1 cellular context compared by ENCODE assay signal in the genomic region with DNA sequence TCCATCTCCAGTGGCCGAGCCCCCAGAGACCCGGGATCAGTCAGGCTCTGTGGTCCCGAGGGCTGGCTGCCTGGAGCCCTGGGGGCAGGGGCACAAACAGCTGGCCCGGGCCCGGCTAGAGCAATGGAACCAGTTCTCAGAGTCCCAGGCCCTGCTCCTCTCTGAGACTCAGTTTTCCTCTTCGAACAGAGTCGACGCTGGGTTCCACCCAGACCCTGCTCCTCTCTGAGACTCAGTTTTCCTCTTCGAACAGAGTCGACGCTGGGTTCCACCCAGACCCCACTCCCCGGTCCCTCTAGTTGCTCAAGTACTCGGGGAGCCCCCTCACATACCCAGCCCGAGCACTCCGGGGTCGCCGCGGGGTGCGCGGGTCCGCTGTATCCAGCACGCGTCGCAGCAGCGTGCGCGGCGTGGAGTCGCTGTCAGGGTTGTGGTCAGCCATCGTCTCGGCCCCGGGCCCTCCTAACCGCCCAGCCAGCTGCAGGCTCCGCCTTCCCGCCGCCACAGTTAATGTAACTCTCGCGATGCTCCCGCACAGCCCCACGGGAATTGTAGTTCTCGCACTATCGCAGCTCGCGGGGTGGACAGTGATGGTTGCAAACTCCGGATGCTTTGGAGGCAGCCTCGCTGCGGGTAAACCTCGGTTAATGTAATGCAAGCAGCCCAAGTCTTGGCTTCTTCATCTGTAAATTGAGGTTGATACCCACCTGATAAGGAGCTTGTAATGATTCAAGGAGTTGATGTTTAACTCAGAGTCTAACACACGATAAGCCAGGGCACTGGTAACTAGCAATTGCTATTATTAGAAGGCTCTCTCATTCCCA.
TF ChIP-seq lines count a peak whose summit lies in the region.

No MANE protein-coding gene starts in this region.

TF ChIP-seq in K562, 482 proteins besides CTCF, POLR2A, EP300 and RAD21 (continued from another document and continues in another):
- TF ChIP-seq, protein P1, sequence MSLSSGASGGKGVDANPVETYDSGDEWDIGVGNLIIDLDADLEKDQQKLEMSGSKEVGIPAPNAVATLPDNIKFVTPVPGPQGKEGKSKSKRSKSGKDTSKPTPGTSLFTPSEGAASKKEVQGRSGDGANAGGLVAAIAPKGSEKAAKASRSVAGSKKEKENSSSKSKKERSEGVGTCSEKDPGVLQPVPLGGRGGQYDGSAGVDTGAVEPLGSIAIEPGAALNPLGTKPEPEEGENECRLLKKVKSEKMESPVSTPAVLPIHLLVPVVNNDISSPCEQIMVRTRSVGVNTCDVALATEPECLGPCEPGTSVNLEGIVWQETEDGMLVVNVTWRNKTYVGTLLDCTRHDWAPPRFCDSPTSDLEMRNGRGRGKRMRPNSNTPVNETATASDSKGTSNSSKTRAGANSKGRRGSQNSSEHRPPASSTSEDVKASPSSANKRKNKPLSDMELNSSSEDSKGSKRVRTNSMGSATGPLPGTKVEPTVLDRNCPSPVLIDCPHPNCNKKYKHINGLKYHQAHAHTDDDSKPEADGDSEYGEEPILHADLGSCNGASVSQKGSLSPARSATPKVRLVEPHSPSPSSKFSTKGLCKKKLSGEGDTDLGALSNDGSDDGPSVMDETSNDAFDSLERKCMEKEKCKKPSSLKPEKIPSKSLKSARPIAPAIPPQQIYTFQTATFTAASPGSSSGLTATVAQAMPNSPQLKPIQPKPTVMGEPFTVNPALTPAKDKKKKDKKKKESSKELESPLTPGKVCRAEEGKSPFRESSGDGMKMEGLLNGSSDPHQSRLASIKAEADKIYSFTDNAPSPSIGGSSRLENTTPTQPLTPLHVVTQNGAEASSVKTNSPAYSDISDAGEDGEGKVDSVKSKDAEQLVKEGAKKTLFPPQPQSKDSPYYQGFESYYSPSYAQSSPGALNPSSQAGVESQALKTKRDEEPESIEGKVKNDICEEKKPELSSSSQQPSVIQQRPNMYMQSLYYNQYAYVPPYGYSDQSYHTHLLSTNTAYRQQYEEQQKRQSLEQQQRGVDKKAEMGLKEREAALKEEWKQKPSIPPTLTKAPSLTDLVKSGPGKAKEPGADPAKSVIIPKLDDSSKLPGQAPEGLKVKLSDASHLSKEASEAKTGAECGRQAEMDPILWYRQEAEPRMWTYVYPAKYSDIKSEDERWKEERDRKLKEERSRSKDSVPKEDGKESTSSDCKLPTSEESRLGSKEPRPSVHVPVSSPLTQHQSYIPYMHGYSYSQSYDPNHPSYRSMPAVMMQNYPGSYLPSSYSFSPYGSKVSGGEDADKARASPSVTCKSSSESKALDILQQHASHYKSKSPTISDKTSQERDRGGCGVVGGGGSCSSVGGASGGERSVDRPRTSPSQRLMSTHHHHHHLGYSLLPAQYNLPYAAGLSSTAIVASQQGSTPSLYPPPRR (CRISPR knock-in tag; IDR thresholded peaks at IDR 0.05; ENCODE audit: borderline replicate concordance) = no peak
- TF ChIP-seq, protein P2, sequence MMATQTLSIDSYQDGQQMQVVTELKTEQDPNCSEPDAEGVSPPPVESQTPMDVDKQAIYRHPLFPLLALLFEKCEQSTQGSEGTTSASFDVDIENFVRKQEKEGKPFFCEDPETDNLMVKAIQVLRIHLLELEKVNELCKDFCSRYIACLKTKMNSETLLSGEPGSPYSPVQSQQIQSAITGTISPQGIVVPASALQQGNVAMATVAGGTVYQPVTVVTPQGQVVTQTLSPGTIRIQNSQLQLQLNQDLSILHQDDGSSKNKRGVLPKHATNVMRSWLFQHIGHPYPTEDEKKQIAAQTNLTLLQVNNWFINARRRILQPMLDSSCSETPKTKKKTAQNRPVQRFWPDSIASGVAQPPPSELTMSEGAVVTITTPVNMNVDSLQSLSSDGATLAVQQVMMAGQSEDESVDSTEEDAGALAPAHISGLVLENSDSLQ (IDR thresholded peaks at IDR 0.05) = no peak
- TF ChIP-seq CHD2 (IDR thresholded peaks at IDR 0.05; ENCODE audit: low read depth, low read length) (peak; percentile 99), COPS2 (conservative IDR thresholded peaks at IDR 0.05) (no peak), NUFIP1 (IDR thresholded peaks at IDR 0.05; ENCODE audit: partially characterized antibody) (no peak), ZNF217 (CRISPR knock-in tag; IDR thresholded peaks at IDR 0.05) (no peak), KAT2B (IDR thresholded peaks at IDR 0.05; ENCODE audit: low read depth, low read length) (no peak), LEF1 (IDR thresholded peaks at IDR 0.05) (no peak), BCL6 (CRISPR knock-in tag; IDR thresholded peaks at IDR 0.05) (no peak), ZNF121 (CRISPR knock-in tag; conservative IDR thresholded peaks at IDR 0.05) (no peak), XRCC4 (IDR thresholded peaks at IDR 0.05; ENCODE audit: extremely low read depth, insufficient read depth, insufficient read length) (no peak), ZNF41 (CRISPR knock-in tag; conservative IDR thresholded peaks at IDR 0.05) (no peak), KDM4B (IDR thresholded peaks at IDR 0.05; ENCODE audit: borderline replicate concordance in 2 of 2, low read depth in 1 of 2) (no peak), TAF15 (IDR thresholded peaks at IDR 0.05; ENCODE audit: low read depth, low read length) (no peak), FOS (IDR thresholded peaks at IDR 0.05; ENCODE audit: extremely low read depth, insufficient read length) (no peak), CBFA2T3 (IDR thresholded peaks at IDR 0.05) (no peak), TOE1 (IDR thresholded peaks at IDR 0.05; ENCODE audit: borderline replicate concordance) (no peak), TOE1 (CRISPR knock-in tag; IDR thresholded peaks at IDR 0.05; ENCODE audit: borderline replicate concordance, low read depth) (no peak), FOXP1 (CRISPR knock-in tag; IDR thresholded peaks at IDR 0.05) (peak; percentile 88), WHSC1 (IDR thresholded peaks at IDR 0.05; ENCODE audit: low read length) (no peak), KDM5B (IDR thresholded peaks at IDR 0.05; ENCODE audit: insufficient replicate concordance, low read depth, low read length) (peak; percentile 97), ZNF695 (CRISPR knock-in tag; IDR thresholded peaks at IDR 0.05) (no peak), NFE2 (IDR thresholded peaks at IDR 0.05; ENCODE audit: low read depth) (peak; percentile 10; the same call in 1 of the 2 replicates), GTF2F1 (IDR thresholded peaks at IDR 0.05; ENCODE audit: low read depth, low read length) (no peak), IRF2 (CRISPR knock-in tag; IDR thresholded peaks at IDR 0.05) (no peak), ZNF347 (CRISPR knock-in tag; IDR thresholded peaks at IDR 0.05; ENCODE audit: low read depth) (no peak), ZNF699 (CRISPR knock-in tag; IDR thresholded peaks at IDR 0.05; ENCODE audit: insufficient replicate concordance) (no peak), BRCA1 (IDR thresholded peaks at IDR 0.05) (no peak), BRCA1 (CRISPR knock-in tag; IDR thresholded peaks at IDR 0.05) (no peak), KLF13 (tag; IDR thresholded peaks at IDR 0.05; ENCODE audit: borderline replicate concordance, low read depth) (peak; percentile 44; the same call in 1 of the 2 replicates), MAZ (CRISPR knock-in tag; conservative IDR thresholded peaks at IDR 0.05 in 1 of 2, IDR thresholded peaks at IDR 0.05 in 1 of 2) (peak in 1 of 2 experiments; percentile 65; a peak in 3 of 4 replicates), CBFA2T2 (conservative IDR thresholded peaks at IDR 0.05) (no peak), PPARD (CRISPR knock-in tag; IDR thresholded peaks at IDR 0.05) (no peak)
- TF ChIP-seq, protein P3, sequence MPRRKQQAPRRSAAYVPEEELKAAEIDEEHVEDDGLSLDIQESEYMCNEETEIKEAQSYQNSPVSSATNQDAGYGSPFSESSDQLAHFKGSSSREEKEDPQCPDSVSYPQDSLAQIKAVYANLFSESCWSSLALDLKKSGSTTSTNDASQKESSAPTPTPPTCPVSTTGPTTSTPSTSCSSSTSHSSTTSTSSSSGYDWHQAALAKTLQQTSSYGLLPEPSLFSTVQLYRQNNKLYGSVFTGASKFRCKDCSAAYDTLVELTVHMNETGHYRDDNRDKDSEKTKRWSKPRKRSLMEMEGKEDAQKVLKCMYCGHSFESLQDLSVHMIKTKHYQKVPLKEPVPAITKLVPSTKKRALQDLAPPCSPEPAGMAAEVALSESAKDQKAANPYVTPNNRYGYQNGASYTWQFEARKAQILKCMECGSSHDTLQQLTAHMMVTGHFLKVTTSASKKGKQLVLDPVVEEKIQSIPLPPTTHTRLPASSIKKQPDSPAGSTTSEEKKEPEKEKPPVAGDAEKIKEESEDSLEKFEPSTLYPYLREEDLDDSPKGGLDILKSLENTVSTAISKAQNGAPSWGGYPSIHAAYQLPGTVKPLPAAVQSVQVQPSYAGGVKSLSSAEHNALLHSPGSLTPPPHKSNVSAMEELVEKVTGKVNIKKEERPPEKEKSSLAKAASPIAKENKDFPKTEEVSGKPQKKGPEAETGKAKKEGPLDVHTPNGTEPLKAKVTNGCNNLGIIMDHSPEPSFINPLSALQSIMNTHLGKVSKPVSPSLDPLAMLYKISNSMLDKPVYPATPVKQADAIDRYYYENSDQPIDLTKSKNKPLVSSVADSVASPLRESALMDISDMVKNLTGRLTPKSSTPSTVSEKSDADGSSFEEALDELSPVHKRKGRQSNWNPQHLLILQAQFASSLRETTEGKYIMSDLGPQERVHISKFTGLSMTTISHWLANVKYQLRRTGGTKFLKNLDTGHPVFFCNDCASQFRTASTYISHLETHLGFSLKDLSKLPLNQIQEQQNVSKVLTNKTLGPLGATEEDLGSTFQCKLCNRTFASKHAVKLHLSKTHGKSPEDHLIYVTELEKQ (CRISPR knock-in tag; IDR thresholded peaks at IDR 0.05) = no peak
- TF ChIP-seq, protein P4, sequence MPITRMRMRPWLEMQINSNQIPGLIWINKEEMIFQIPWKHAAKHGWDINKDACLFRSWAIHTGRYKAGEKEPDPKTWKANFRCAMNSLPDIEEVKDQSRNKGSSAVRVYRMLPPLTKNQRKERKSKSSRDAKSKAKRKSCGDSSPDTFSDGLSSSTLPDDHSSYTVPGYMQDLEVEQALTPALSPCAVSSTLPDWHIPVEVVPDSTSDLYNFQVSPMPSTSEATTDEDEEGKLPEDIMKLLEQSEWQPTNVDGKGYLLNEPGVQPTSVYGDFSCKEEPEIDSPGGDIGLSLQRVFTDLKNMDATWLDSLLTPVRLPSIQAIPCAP (CRISPR knock-in tag; IDR thresholded peaks at IDR 0.05; ENCODE audit: borderline replicate concordance) = peak; percentile 54; the same call in 1 of the 2 replicates
- TF ChIP-seq, protein P5, sequence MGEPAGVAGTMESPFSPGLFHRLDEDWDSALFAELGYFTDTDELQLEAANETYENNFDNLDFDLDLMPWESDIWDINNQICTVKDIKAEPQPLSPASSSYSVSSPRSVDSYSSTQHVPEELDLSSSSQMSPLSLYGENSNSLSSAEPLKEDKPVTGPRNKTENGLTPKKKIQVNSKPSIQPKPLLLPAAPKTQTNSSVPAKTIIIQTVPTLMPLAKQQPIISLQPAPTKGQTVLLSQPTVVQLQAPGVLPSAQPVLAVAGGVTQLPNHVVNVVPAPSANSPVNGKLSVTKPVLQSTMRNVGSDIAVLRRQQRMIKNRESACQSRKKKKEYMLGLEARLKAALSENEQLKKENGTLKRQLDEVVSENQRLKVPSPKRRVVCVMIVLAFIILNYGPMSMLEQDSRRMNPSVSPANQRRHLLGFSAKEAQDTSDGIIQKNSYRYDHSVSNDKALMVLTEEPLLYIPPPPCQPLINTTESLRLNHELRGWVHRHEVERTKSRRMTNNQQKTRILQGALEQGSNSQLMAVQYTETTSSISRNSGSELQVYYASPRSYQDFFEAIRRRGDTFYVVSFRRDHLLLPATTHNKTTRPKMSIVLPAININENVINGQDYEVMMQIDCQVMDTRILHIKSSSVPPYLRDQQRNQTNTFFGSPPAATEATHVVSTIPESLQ (CRISPR knock-in tag; IDR thresholded peaks at IDR 0.05) = peak; percentile 89; the same call in 1 of the 2 replicates
- TF ChIP-seq, protein P6, sequence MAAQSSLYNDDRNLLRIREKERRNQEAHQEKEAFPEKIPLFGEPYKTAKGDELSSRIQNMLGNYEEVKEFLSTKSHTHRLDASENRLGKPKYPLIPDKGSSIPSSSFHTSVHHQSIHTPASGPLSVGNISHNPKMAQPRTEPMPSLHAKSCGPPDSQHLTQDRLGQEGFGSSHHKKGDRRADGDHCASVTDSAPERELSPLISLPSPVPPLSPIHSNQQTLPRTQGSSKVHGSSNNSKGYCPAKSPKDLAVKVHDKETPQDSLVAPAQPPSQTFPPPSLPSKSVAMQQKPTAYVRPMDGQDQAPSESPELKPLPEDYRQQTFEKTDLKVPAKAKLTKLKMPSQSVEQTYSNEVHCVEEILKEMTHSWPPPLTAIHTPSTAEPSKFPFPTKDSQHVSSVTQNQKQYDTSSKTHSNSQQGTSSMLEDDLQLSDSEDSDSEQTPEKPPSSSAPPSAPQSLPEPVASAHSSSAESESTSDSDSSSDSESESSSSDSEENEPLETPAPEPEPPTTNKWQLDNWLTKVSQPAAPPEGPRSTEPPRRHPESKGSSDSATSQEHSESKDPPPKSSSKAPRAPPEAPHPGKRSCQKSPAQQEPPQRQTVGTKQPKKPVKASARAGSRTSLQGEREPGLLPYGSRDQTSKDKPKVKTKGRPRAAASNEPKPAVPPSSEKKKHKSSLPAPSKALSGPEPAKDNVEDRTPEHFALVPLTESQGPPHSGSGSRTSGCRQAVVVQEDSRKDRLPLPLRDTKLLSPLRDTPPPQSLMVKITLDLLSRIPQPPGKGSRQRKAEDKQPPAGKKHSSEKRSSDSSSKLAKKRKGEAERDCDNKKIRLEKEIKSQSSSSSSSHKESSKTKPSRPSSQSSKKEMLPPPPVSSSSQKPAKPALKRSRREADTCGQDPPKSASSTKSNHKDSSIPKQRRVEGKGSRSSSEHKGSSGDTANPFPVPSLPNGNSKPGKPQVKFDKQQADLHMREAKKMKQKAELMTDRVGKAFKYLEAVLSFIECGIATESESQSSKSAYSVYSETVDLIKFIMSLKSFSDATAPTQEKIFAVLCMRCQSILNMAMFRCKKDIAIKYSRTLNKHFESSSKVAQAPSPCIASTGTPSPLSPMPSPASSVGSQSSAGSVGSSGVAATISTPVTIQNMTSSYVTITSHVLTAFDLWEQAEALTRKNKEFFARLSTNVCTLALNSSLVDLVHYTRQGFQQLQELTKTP (IDR thresholded peaks at IDR 0.05; ENCODE audit: low read depth in 1 of 2, partially characterized antibody in 2 of 2) = peak in 1 of 2 experiments; percentile 86
- TF ChIP-seq, protein P7, sequence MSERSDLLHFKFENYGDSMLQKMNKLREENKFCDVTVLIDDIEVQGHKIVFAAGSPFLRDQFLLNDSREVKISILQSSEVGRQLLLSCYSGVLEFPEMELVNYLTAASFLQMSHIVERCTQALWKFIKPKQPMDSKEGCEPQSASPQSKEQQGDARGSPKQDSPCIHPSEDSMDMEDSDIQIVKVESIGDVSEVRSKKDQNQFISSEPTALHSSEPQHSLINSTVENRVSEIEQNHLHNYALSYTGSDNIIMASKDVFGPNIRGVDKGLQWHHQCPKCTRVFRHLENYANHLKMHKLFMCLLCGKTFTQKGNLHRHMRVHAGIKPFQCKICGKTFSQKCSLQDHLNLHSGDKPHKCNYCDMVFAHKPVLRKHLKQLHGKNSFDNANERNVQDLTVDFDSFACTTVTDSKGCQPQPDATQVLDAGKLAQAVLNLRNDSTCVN (CRISPR knock-in tag; IDR thresholded peaks at IDR 0.05) = no peak
- TF ChIP-seq, protein P8, sequence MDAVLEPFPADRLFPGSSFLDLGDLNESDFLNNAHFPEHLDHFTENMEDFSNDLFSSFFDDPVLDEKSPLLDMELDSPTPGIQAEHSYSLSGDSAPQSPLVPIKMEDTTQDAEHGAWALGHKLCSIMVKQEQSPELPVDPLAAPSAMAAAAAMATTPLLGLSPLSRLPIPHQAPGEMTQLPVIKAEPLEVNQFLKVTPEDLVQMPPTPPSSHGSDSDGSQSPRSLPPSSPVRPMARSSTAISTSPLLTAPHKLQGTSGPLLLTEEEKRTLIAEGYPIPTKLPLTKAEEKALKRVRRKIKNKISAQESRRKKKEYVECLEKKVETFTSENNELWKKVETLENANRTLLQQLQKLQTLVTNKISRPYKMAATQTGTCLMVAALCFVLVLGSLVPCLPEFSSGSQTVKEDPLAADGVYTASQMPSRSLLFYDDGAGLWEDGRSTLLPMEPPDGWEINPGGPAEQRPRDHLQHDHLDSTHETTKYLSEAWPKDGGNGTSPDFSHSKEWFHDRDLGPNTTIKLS (IDR thresholded peaks at IDR 0.05; ENCODE audit: borderline replicate concordance, low read depth) = peak; percentile 95
